1 cellular context compared by ENCODE assay signal in genomic region chr21:39386899-39387298, GRCh38.
TF ChIP-seq lines count a peak whose summit lies in the region.

No MANE protein-coding gene starts in this region.

TF ChIP-seq in SK-N-SH treated with all-trans-retinoic acid at 6 μM for 48 hours, 23 proteins besides CTCF, POLR2A, EP300 and RAD21 (continued from another document):
- TF ChIP-seq ZNF565 (CRISPR knock-in tag; conservative IDR thresholded peaks at IDR 0.05; ENCODE audit: low read depth) (no peak), ZFP30 (CRISPR knock-in tag; IDR thresholded peaks at IDR 0.05) (no peak), BACH2 (CRISPR knock-in tag; IDR thresholded peaks at IDR 0.05; ENCODE audit: borderline replicate concordance) (no peak), ZNF8 (CRISPR knock-in tag; IDR thresholded peaks at IDR 0.05) (no peak), ZC3H10 (CRISPR knock-in tag; IDR thresholded peaks at IDR 0.05) (no peak), ARNTL (CRISPR knock-in tag; IDR thresholded peaks at IDR 0.05; ENCODE audit: borderline replicate concordance, low read depth) (no peak)
